Comparison of ENCODE assay signal across 33 cellular contexts in genomic region chr4:84277923-84278322, GRCh38.
"Had no signal": no experiment of that assay in that cellular context is flagged by ENCODE, and none has a peak within 500 bp of the region (broad histone marks: within the 10 kb centered on the region; RNA-seq: fewer than 3 reads in every experiment).

No MANE protein-coding gene starts in this region.

- DNase-seq: activated effector memory CD4-positive, alpha-beta T cell treated with anti-CD3 and anti-CD28 coated beads, Interleukin-2, amount 50 U/mL, for 16 hours; activated effector memory CD4-positive, alpha-beta T cell treated with Interleukin-2 at 50 U/mL for 16 hours; activated gamma-delta T cell; activated gamma-delta T cell treated with Interleukin-2 at 50 U/mL for 16 hours; activated naive CD4-positive, alpha-beta T cell; activated naive CD4-positive, alpha-beta T cell treated with anti-CD3 and anti-CD28 coated beads for 36 hours; activated naive CD4-positive, alpha-beta T cell treated with anti-CD3 and anti-CD28 coated beads, Interleukin-2, amount 10 ng/mL, durations not matched to agents 7 days and 5 days; activated naive CD4-positive, alpha-beta T cell treated with anti-CD3 and anti-CD28 coated beads, Interleukin-2, amount 50 U/mL, for 16 hours; activated naive CD4-positive, alpha-beta T cell treated with Interleukin-2 at 50 U/mL for 16 hours; activated naive CD8-positive, alpha-beta T cell treated with anti-CD3 and anti-CD28 coated beads for 36 hours; activated naive CD8-positive, alpha-beta T cell treated with anti-CD3 and anti-CD28 coated beads, Interleukin-2, amount 10 ng/mL, durations not matched to agents 7 days and 5 days; activated naive CD8-positive, alpha-beta T cell treated with anti-CD3 and anti-CD28 coated beads, Interleukin-2, amount 50 U/mL, for 24 hours; activated T-cell treated with anti-CD3 and anti-CD28 coated beads, Interleukin-2, amount 50 U/mL, for 4 hours; activated T-cell treated with anti-CD3 and anti-CD28 coated beads, Interleukin-2, amount 50 U/mL, for 48 hours; activated T-cell treated with anti-CD3 and anti-CD28 coated beads, Interleukin-2, amount 50 U/mL, for 72 hours; adrenal gland; amniotic stem cell; amygdala; anterior cingulate cortex; aorta; body of pancreas; brain microvascular endothelial cell; caudate nucleus; central memory CD4-positive, alpha-beta T cell; cerebellar nuclear complex had no signal

- H3K36me3 ChIP-seq: adrenal gland, ascending aorta, brain microvascular endothelial cell, breast epithelium, cardiac muscle cell had no signal

- H3K27me3 ChIP-seq: adrenal gland, ascending aorta, body of pancreas, brain microvascular endothelial cell, breast epithelium, cardiac muscle cell had no signal

- H3K27ac ChIP-seq: adrenal gland, ascending aorta, body of pancreas, brain microvascular endothelial cell, breast epithelium, cardiac muscle cell had no signal

- H3K4me1 ChIP-seq: adrenal gland, ascending aorta, body of pancreas, breast epithelium had no signal

- H3K4me3 ChIP-seq: adrenal gland, ascending aorta, body of pancreas, breast epithelium, cardiac muscle cell had no signal

- FAIRE-seq: astrocyte, bronchial epithelial cell, colon had no signal

- ATAC-seq: activated naive CD4-positive, alpha-beta T cell treated with anti-CD3 and anti-CD28 coated beads, Interleukin-2, amount 50 U/mL, for 72 hours; activated naive CD8-positive, alpha-beta T cell treated with anti-CD3 and anti-CD28 coated beads, Interleukin-2, amount 50 U/mL, for 24 hours; activated T-cell treated with anti-CD3 and anti-CD28 coated beads, Interleukin-2, amount 50 U/mL, for 4 hours; activated T-cell treated with anti-CD3 and anti-CD28 coated beads, Interleukin-2, amount 50 U/mL, for 72 hours; activated T-helper 17 cell treated with anti-CD3 and anti-CD28 coated beads, Interleukin-2, amount 50 U/mL, for 72 hours; body of pancreas had no signal

- H3K9me3 ChIP-seq: adrenal gland, ascending aorta, body of pancreas, breast epithelium had no signal
